In the genomic region with DNA sequence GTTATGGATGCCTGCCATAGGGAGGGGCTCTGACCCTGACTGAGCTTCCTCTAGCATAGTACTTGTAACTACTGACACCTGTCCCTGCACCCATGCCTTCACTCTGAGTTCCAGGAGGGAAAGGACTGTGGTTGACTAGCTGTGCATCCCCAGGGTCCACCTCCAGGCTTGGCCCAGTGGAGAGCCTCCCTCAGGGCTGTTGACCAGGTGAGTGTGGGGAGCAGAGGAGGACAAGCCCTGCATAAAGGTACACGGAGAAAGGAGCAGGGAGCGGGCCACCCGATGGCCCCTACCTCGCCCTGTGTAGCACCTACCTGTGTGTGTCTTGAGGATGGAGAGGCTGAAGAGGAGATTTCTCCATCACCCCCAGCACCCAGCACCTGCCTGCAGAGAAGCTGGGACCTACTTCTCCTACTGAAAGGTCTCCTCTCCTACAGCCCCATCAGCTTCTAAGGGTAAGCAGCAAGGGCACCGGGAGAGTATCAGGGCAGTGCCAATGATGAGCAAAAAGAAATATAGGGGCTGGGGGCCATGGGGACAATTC, we compare ENCODE assay signal across 23 cellular contexts. TPM values are rescaled to one million over a fixed set of nuclear protein-coding genes. Genes with fewer than 3 reads are reported as not detected.
"Had no signal": no experiment of that assay in that cellular context is flagged by ENCODE, and none has a peak within 500 bp of the region (broad histone marks: within the 10 kb centered on the region; RNA-seq: fewer than 3 reads in every experiment).

No MANE protein-coding gene starts in this region.

- H3K4me3 Mint-ChIP-seq: activated B cell treated with CpG ODN at 0.5 μM for 24 hours; activated CD4-positive, alpha-beta T cell treated with anti-CD3 and anti-CD28 coated beads for 36 hours; activated T-cell treated with anti-CD3 and anti-CD28 coated beads, Interleukin-2, amount 50 U/mL, for 24 hours; activated T-helper 17 cell treated with anti-CD3 and anti-CD28 coated beads, Interleukin-2, amount 50 U/mL, for 72 hours; brain; effector memory CD8-positive, alpha-beta T cell; nephron; T-helper 17 cell had no signal

- H3K27ac Mint-ChIP-seq: activated B cell treated with CpG ODN at 0.5 μM for 24 hours; activated CD4-positive, alpha-beta T cell treated with anti-CD3 and anti-CD28 coated beads for 36 hours; activated naive CD4-positive, alpha-beta T cell treated with anti-CD3 and anti-CD28 coated beads, Interleukin-2, amount 50 U/mL, for 72 hours; activated T-cell treated with anti-CD3 and anti-CD28 coated beads, Interleukin-2, amount 50 U/mL, for 24 hours; activated T-helper 17 cell treated with anti-CD3 and anti-CD28 coated beads, Interleukin-2, amount 50 U/mL, for 72 hours; brain; effector memory CD8-positive, alpha-beta T cell; nephron; T-helper 17 cell had no signal

- H3K4me1 Mint-ChIP-seq: activated B cell treated with CpG ODN at 0.5 μM for 24 hours; activated CD4-positive, alpha-beta T cell treated with anti-CD3 and anti-CD28 coated beads for 36 hours; activated T-helper 17 cell treated with anti-CD3 and anti-CD28 coated beads, Interleukin-2, amount 50 U/mL, for 72 hours; brain; T-helper 17 cell had no signal

- ATAC-seq: activated CD4-positive, alpha-beta T cell treated with anti-CD3 and anti-CD28 coated beads for 36 hours; activated naive CD4-positive, alpha-beta T cell treated with anti-CD3 and anti-CD28 coated beads, Interleukin-2, amount 50 U/mL, for 72 hours; activated T-helper 17 cell treated with anti-CD3 and anti-CD28 coated beads, Interleukin-2, amount 50 U/mL, for 72 hours; effector memory CD8-positive, alpha-beta T cell; sciatic nerve; T-helper 17 cell; upper lobe of right lung had no signal

- H3K36me3 Mint-ChIP-seq: brain had no signal

- DNase-seq: activated B cell treated with CpG ODN at 0.5 μM for 24 hours; activated CD4-positive, alpha-beta T cell treated with anti-CD3 and anti-CD28 coated beads for 36 hours; activated CD4-positive, alpha-beta T cell treated with anti-CD3 and anti-CD28 coated beads, Interleukin-2, amount 50 U/mL, for 4 hours; activated T-cell treated with anti-CD3 and anti-CD28 coated beads, Interleukin-2, amount 50 U/mL, for 24 hours; aorta; effector memory CD8-positive, alpha-beta T cell; hippocampal formation; stimulated activated CD4-positive, alpha-beta T cell treated with anti-CD3 and anti-CD28 coated beads, Interleukin-15, amount 100 ng/mL, for 24 hours; stimulated activated naive CD4-positive, alpha-beta T cell; SW 1271; T-helper 17 cell; upper lobe of right lung had no signal

RNA-seq across cellular contexts. Expression of a gene that starts 6.7 kb away (rescaled TPM):
- total RNA-seq: activated B cell treated with CpG ODN at 0.5 μM for 24 hours; activated CD4-positive, alpha-beta T cell treated with anti-CD3 and anti-CD28 coated beads for 36 hours; activated naive CD4-positive, alpha-beta T cell treated with anti-CD3 and anti-CD28 coated beads, Interleukin-2, amount 50 U/mL, for 72 hours; activated T-helper 17 cell treated with anti-CD3 and anti-CD28 coated beads, Interleukin-2, amount 50 U/mL, for 72 hours; smooth muscle cell; T-helper 17 cell had no signal

RNA-seq across cellular contexts. Expression of a gene that starts 26.3 kb away (rescaled TPM):
- total RNA-seq: activated B cell treated with CpG ODN at 0.5 μM for 24 hours; activated CD4-positive, alpha-beta T cell treated with anti-CD3 and anti-CD28 coated beads for 36 hours; activated naive CD4-positive, alpha-beta T cell treated with anti-CD3 and anti-CD28 coated beads, Interleukin-2, amount 50 U/mL, for 72 hours; activated T-helper 17 cell treated with anti-CD3 and anti-CD28 coated beads, Interleukin-2, amount 50 U/mL, for 72 hours; aorta; cardiac septum; dermis microvascular lymphatic vessel endothelial cell; esophagus muscularis mucosa; frontal cortex; myocyte; sciatic nerve; smooth muscle cell; T-helper 17 cell; upper lobe of right lung had no signal
